10 cellular contexts compared by ENCODE assay signal in the genomic region with DNA sequence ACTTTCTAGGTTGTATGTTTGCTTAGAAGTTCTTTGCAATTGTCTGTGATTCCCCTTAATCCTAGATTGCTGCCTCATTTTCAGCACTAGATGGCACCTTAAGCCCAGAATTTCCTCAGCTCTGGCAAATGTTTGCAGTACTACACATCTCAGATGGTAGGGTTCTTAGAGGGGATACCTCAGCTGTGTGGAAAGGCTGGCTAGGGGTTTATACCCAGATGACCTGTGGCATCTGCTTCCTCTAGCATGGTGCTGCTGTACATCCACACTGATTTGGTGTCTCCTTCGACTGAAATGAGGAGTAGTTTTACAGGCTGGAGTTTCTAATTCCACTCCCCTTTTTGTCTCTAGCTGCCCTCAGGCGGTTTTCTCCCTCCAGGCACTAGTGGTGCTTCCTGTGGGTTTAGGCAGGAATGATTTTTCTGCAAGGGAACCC. TPM values are rescaled to one million over a fixed set of nuclear protein-coding genes. Genes with fewer than 3 reads are reported as not detected.
DNase-seq lines count a peak whose midpoint lies in the region; ATAC-seq, FAIRE-seq and TF ChIP-seq lines count a peak whose summit lies in the region.
"Had no signal": no experiment of that assay in that cellular context is flagged by ENCODE, and none has a peak within 500 bp of the region (broad histone marks: within the 10 kb centered on the region; RNA-seq: fewer than 3 reads in every experiment).

No MANE protein-coding gene starts in this region.

- no peak for FAIRE-seq in kidney (lab: Jason Lieb, UNC)

- intact Hi-C loops in kidney (cut with DNase I) (no loop called here), ovary (cut with DNase I) (no loop called here)

- H3K36me3 ChIP-seq in kidney (ENCODE audit: control insufficient read depth in 1 of 2, insufficient read depth in 2 of 2, low read length in 2 of 2): no peaks in the 10 kb centered on the region
- H3K36me3 ChIP-seq in ovary: no peaks in the 10 kb centered on the region

- H3K4me1 ChIP-seq in kidney (ENCODE audit: control insufficient read depth in 1 of 2, insufficient read depth in 1 of 2, low read depth in 1 of 2, low read length in 2 of 2) (no peaks in the 10 kb centered on the region), ovary (ENCODE audit: insufficient read depth) (no peaks in the 10 kb centered on the region)

- no peak for TF ChIP-seq POLR2A in ovary (IDR thresholded peaks at IDR 0.05)

- no peak overlapping the region for H3K9ac ChIP-seq in kidney (ENCODE audit: low read length in 2 of 2)

- H3K27ac ChIP-seq in kidney (ENCODE audit: low read depth in 2 of 2, low read length in 2 of 2) (no peak overlapping the region), ovary (no peak overlapping the region)

- H3K4me3 ChIP-seq in kidney (ENCODE audit: low read length in 2 of 2) (no peak overlapping the region), ovary (no peak overlapping the region)

- ATAC-seq in GM21515 (IDR thresholded peaks at IDR 0.05; ENCODE audit: unreplicated experiment) (peak; percentile 80), HG02571 (IDR thresholded peaks at IDR 0.05; ENCODE audit: unreplicated experiment) (no peak)

- no peak for TF ChIP-seq EP300 in ovary (IDR thresholded peaks at IDR 0.05)

- TF ChIP-seq CTCF in kidney (IDR thresholded peaks at IDR 0.05; ENCODE audit: borderline replicate concordance, extremely low read depth, insufficient read depth) (peak; percentile 29), ovary (IDR thresholded peaks at IDR 0.05) (no peak)

- peaks cover 0 to 4% of the 10 kb centered on the region in 2 donors for H3K9me3 ChIP-seq in kidney (ENCODE audit: control insufficient read depth in 1 of 2, low read length in 2 of 2)
- H3K9me3 ChIP-seq in ovary: no peaks in the 10 kb centered on the region

- DNase-seq in DMS 273 treated with DMSO at 0.1 percent for 48 hours (lab: John Stamatoyannopoulos, UW) (peak; percentile 24), LoVo (ENCODE audit: low spot score) (peak; percentile 34), SW480 (ENCODE audit: low spot score) (peak; percentile 39), kidney (no peak), T-helper 1 cell (no peak), ovary (no peak)

- WGBS in ovary, 3 donors: 43 to 48% (median 47%) methylated on average over 2 of the region's 2 CpGs

- no peaks in the 10 kb centered on the region for H3K27me3 ChIP-seq in ovary

RNA-seq across cellular contexts. Expression of a gene that starts 23.5 kb away (rescaled TPM):
- not detected for total RNA-seq in kidney
- not detected for polyA plus RNA-seq in kidney (ENCODE audit: insufficient read depth, low read depth, low replicate concordance)
- not detected for total RNA-seq in ovary
- not detected for polyA plus RNA-seq in ovary
- total RNA-seq: mononuclear cell had no signal
- polyA plus RNA-seq: IgD-negative memory B cell had no signal

Comparison
In these comparisons a context has a peak if more than half of its experiments do, and no peak if none do; other contexts are left out.
1. DNase-seq: peak in DMS 273 treated with DMSO at 0.1 percent for 48 hours (single experiment), LoVo (single experiment) and SW480 (single experiment); none in kidney (single experiment), T-helper 1 cell (0 of 5) and ovary (0 of 5).